In genomic region chr11:18011633-18012313, GRCh38 we compare ENCODE assay signal across 8 cellular contexts. TPM values are rescaled to one million over a fixed set of nuclear protein-coding genes. Genes with fewer than 3 reads are reported as not detected.
A peak's percentile ranks its signal among the peaks of the same experiment; 100 is the strongest.
DNase-seq lines count a peak whose midpoint lies in the region; ATAC-seq, FAIRE-seq and TF ChIP-seq lines count a peak whose summit lies in the region.

No MANE protein-coding gene starts in this region.

- H3K9ac ChIP-seq in fibroblast of lung (ENCODE audit: insufficient read depth, low read length), result no peak overlapping the region

- H2AFZ ChIP-seq in fibroblast of lung (ENCODE audit: low read length), result peak overlapping the region; percentile 81

- intact Hi-C loops in sciatic nerve (cut with DNase I), result no loop called here

- no peak for FAIRE-seq in D721Med (lab: Jason Lieb, UNC)

- H3K27me3 ChIP-seq in H7 (ENCODE audit: control insufficient read depth, insufficient read depth, low read length) (peaks cover 12% of the 10 kb centered on the region; the same call in 1 of the 2 replicates), fibroblast of lung (ENCODE audit: control insufficient read depth, insufficient read depth, low read length) (peaks cover 2% of the 10 kb centered on the region)

- H3K9me3 ChIP-seq in fibroblast of lung (ENCODE audit: control insufficient read depth, insufficient read depth, low read depth, low read length), result no peaks in the 10 kb centered on the region

- ATAC-seq in sciatic nerve (no peak), HG03520 (IDR thresholded peaks at IDR 0.05; ENCODE audit: unreplicated experiment) (no peak)
- ATAC-seq in activated CD4-positive, CD25-positive, alpha-beta regulatory T cell treated with anti-CD3 and anti-CD28 coated beads, Interleukin-2, amount 50 U/mL, for 24 hours, result no peak

- peak overlapping the region; percentile 78 for H3K4me3 ChIP-seq in H7 (ENCODE audit: insufficient read depth, low read depth, low read length)
- peak overlapping the region; percentile 49 to 95 (median 77) for H3K4me3 ChIP-seq in fibroblast of lung (replicated peaks in 1 of 4; ENCODE audit: control extremely low read depth in 1 of 4, insufficient read depth in 1 of 4, low read depth in 3 of 4, low read length in 4 of 4)

- DNase-seq in H7 (no peak), SW480 (ENCODE audit: low spot score) (peak; percentile 40), fibroblast of lung (ENCODE audit: low read depth in 2 of 2) (no peak), sciatic nerve (ENCODE audit: low spot score) (peak; percentile 59), D721Med (ENCODE audit: insufficient read length, low spot score) (no peak), COLO829 (ENCODE audit: low spot score) (no peak)

- no peak overlapping the region for H3K27ac ChIP-seq in fibroblast of lung (ENCODE audit: insufficient read depth, low read length)

- no peaks in the 10 kb centered on the region for H3K36me3 ChIP-seq in H7 (replicated peaks; ENCODE audit: control insufficient read depth, insufficient read depth, low read length)
- H3K36me3 ChIP-seq in fibroblast of lung (ENCODE audit: control insufficient read depth, insufficient read depth, low read length), result no peaks in the 10 kb centered on the region

- H4K20me1 ChIP-seq in fibroblast of lung (ENCODE audit: control insufficient read depth, extremely low read depth, insufficient read depth, low read length), result no peaks in the 10 kb centered on the region

- H3K4me1 ChIP-seq in fibroblast of lung (ENCODE audit: control insufficient read depth, extremely low read depth, insufficient read depth, low read length), result peaks cover 4% of the 10 kb centered on the region

- H3K4me2 ChIP-seq in fibroblast of lung (ENCODE audit: extremely low read depth, insufficient read depth, low read length), result peak overlapping the region; percentile 96

- TF ChIP-seq CTCF in fibroblast of lung (conservative IDR thresholded peaks at IDR 0.05 in 1 of 2, IDR thresholded peaks at IDR 0.05 in 1 of 2; ENCODE audit: low read depth in 1 of 2, low read length in 2 of 2), result no peak
- TF ChIP-seq CTCF in D721Med (IDR thresholded peaks at IDR 0.05; ENCODE audit: insufficient read depth, missing control alignments), result no peak

- no peaks in the 10 kb centered on the region for H3K79me2 ChIP-seq in fibroblast of lung (ENCODE audit: control insufficient read depth, insufficient read depth, low read length)

RNA-seq across cellular contexts. Expression of gene SERGEF, which starts 1.1 kb away (rescaled TPM):
- 16.5 and 26.3 TPM in 2 replicates for total RNA-seq in H7 (2014; rRNA removed; shearing (Covaris generic))
- 32.9 and 38.5 TPM in 2 replicates for total RNA-seq in fibroblast of lung
- 14.5 TPM in 2 replicates for polyA plus RNA-seq in fibroblast of lung
- 19.4 and 23.7 TPM in 2 replicates for polyA plus RNA-seq in fibroblast of lung (2012)
- polyA minus RNA-seq in fibroblast of lung (ENCODE audit: low replicate concordance), result 8.3 and 17.9 TPM in 2 replicates
- total RNA-seq in sciatic nerve, result 44.1 TPM

RNA-seq across cellular contexts. Expression of gene TPH1, which starts 34.3 kb away (rescaled TPM):
- 0.03 and 0.04 TPM in 2 replicates for total RNA-seq in H7 (2014; rRNA removed; shearing (Covaris generic))
- total RNA-seq in fibroblast of lung, result under 0.01 TPM in 1 of 2 replicates, not detected in the other
- 0.06 and 0.16 TPM in 2 replicates for polyA plus RNA-seq in fibroblast of lung
- 0.03 and 0.08 TPM in 2 replicates for polyA plus RNA-seq in fibroblast of lung (2012)
- polyA minus RNA-seq in fibroblast of lung (ENCODE audit: low replicate concordance), result not detected in 2 replicates
- 0.89 TPM for total RNA-seq in sciatic nerve

Comparison
In these comparisons a context has a peak if more than half of its experiments do, and no peak if none do; other contexts are left out.
1. DNase-seq: peak in SW480 (single experiment) and sciatic nerve (single experiment); none in H7 (single experiment), fibroblast of lung (0 of 2), D721Med (single experiment) and COLO829 (single experiment).